ENCODE assay signal across 18 cellular contexts in genomic region chr2:118320640-118321039, GRCh38.
"Had no signal": no experiment of that assay in that cellular context is flagged by ENCODE, and none has a peak within 500 bp of the region (broad histone marks: within the 10 kb centered on the region; RNA-seq: fewer than 3 reads in every experiment).

No MANE protein-coding gene starts in this region.

- ATAC-seq: activated naive CD8-positive, alpha-beta T cell treated with anti-CD3 and anti-CD28 coated beads, Interleukin-2, amount 50 U/mL, for 24 hours; activated T-helper 17 cell treated with anti-CD3 and anti-CD28 coated beads, Interleukin-2, amount 50 U/mL, for 72 hours; effector memory CD8-positive, alpha-beta T cell; gastroesophageal sphincter; left cardiac atrium; lower lobe of right lung; pancreas; stimulated activated naive CD8-positive, alpha-beta T cell treated with anti-CD3 and anti-CD28 coated beads, Interleukin-15, amount 100 ng/mL, for 72 hours had no signal

- H3K9me3 ChIP-seq: ascending aorta, gastroesophageal sphincter, lower lobe of right lung, pancreas, testis had no signal

- FAIRE-seq: bronchial epithelial cell, pancreas had no signal

- H3K36me3 ChIP-seq: ascending aorta, gastroesophageal sphincter, lower lobe of right lung, pancreas had no signal

- DNase-seq: activated CD4-positive, alpha-beta T cell treated with anti-CD3 and anti-CD28 coated beads, Interleukin-2, amount 10 ng/mL, durations not matched to agents 7 days and 5 days; activated naive CD4-positive, alpha-beta T cell treated with anti-CD3 and anti-CD28 coated beads for 36 hours; activated naive CD8-positive, alpha-beta T cell treated with anti-CD3 and anti-CD28 coated beads, Interleukin-2, amount 50 U/mL, for 24 hours; dermis blood vessel endothelial cell; effector memory CD8-positive, alpha-beta T cell; left cardiac atrium; lower lobe of right lung; midbrain; pancreas; stimulated activated CD4-positive, alpha-beta T cell treated with anti-CD3 and anti-CD28 coated beads, Interleukin-1b, Interleukin-23, amount 100 ng/mL, for 48 hours; stimulated activated naive CD8-positive, alpha-beta T cell treated with anti-CD3 and anti-CD28 coated beads, Interleukin-15, amount 100 ng/mL, for 72 hours; T-helper 2 cell; testis had no signal

- H3K27ac ChIP-seq: ascending aorta, epithelial cell of prostate, gastroesophageal sphincter, lower lobe of right lung, pancreas, testis had no signal

- H3K4me3 ChIP-seq: ascending aorta, gastroesophageal sphincter, lower lobe of right lung, pancreas, testis had no signal

- H3K27me3 ChIP-seq: ascending aorta, pancreas, testis had no signal

- H3K4me1 ChIP-seq: ascending aorta, gastroesophageal sphincter, lower lobe of right lung, pancreas, testis had no signal
